In the genomic region with DNA sequence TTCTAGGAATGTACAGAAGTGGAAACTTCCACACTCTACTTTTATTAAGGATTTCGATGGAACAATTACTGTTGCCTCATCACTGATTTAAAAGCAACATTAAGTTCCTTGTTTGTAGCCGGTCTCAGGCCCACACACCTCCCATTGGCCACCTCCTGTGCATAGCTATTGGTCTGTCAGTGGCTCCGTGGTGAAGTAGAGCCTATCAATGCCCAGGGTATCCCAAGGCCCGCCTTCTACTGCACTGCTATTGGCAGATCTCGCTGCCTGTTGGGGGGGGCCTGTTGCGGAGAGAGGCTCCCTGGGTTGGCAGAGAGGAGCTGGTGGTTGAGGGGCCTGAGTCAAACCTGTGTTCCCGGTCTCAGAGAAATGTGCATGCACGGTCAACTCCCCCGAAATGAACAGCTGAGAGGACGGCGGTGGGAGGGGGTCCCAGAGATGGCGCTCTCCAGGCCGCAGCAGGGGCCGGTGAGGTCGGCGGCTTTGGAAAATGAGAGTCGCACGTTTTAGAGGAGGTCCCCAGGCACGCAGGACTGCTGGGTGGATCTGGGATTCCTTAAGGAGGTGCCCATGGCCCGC, we compare ENCODE assay signal across 8 cellular contexts. TPM values are rescaled to one million over a fixed set of nuclear protein-coding genes. Genes with fewer than 3 reads are reported as not detected.
DNase-seq lines count a peak whose midpoint lies in the region; ATAC-seq and TF ChIP-seq lines count a peak whose summit lies in the region.

No MANE protein-coding gene starts in this region.

- H3K4me1 Mint-ChIP-seq in stimulated activated naive CD8-positive, alpha-beta T cell treated with anti-CD3 and anti-CD28 coated beads, Interleukin-15, amount 100 ng/mL, for 72 hours, result peaks cover 20% of the 10 kb centered on the region

- no peak overlapping the region for H2AFZ ChIP-seq in neural cell (ENCODE audit: low read depth, low read length)

- TF ChIP-seq CTCF in fibroblast of villous mesenchyme (IDR thresholded peaks at IDR 0.05; ENCODE audit: insufficient read depth, low read depth, low read length), result no peak
- TF ChIP-seq CTCF in neural cell (IDR thresholded peaks at IDR 0.05; ENCODE audit: poor library complexity, severe bottlenecking), result no peak

- peak overlapping the region; percentile 71 for H3K27ac ChIP-seq in neural cell (ENCODE audit: low read length)

- H3K9me2 ChIP-seq in neural cell (ENCODE audit: insufficient read depth, low read length), result no peaks in the 10 kb centered on the region

- no peak for TF ChIP-seq EP300 in neural cell (conservative IDR thresholded peaks at IDR 0.05; ENCODE audit: poor library complexity, severe bottlenecking)

- H3K4me3 ChIP-seq in fibroblast of villous mesenchyme (ENCODE audit: low read depth, low read length) (peak overlapping the region; percentile 60), neural cell (ENCODE audit: low read length) (peak overlapping the region; percentile 67)

- H3K4me3 Mint-ChIP-seq in stimulated activated naive CD8-positive, alpha-beta T cell treated with anti-CD3 and anti-CD28 coated beads, Interleukin-15, amount 100 ng/mL, for 72 hours, result peak overlapping the region; percentile 94 to 95

- H3K9me3 ChIP-seq in neural cell (ENCODE audit: low read length), result no peaks in the 10 kb centered on the region

- ATAC-seq in GM21360 (IDR thresholded peaks at IDR 0.05; ENCODE audit: unreplicated experiment), result peak; percentile 41
- ATAC-seq in stimulated activated naive CD8-positive, alpha-beta T cell treated with anti-CD3 and anti-CD28 coated beads, Interleukin-15, amount 100 ng/mL, for 72 hours, result peak; percentile 95

- H4K20me1 ChIP-seq in neural cell (ENCODE audit: insufficient read depth), result no peaks in the 10 kb centered on the region

- no peaks in the 10 kb centered on the region for H3K9me3 Mint-ChIP-seq in stimulated activated naive CD8-positive, alpha-beta T cell treated with anti-CD3 and anti-CD28 coated beads, Interleukin-15, amount 100 ng/mL, for 72 hours

- peak; percentile 9 for TF ChIP-seq RAD21 in neural cell (conservative IDR thresholded peaks at IDR 0.05)

- peak overlapping the region; percentile 98 for H3K27ac Mint-ChIP-seq in stimulated activated naive CD8-positive, alpha-beta T cell treated with anti-CD3 and anti-CD28 coated beads, Interleukin-15, amount 100 ng/mL, for 72 hours

- H3K36me3 ChIP-seq in neural cell (ENCODE audit: insufficient read depth, low read length), result no peaks in the 10 kb centered on the region

- no peaks in the 10 kb centered on the region for H3K27me3 ChIP-seq in neural cell (ENCODE audit: insufficient read depth, low read depth, low read length)

- H3K9ac ChIP-seq in neural cell (ENCODE audit: low read length), result peak overlapping the region; percentile 68

- peak; percentile 75 for DNase-seq in COLO668 (lab: John Stamatoyannopoulos, UW; ENCODE audit: unreplicated experiment)
- peak; percentile 53 for DNase-seq in HS-5 (ENCODE audit: low read depth)
- DNase-seq in activated effector memory CD4-positive, alpha-beta T cell treated with anti-CD3 and anti-CD28 coated beads, Interleukin-2, amount 50 U/mL, for 16 hours, result peak; percentile 93
- DNase-seq in fibroblast of villous mesenchyme (ENCODE audit: low read depth), result peak; percentile 94
- peak; percentile 80 to 90 for DNase-seq in stimulated activated naive CD8-positive, alpha-beta T cell treated with anti-CD3 and anti-CD28 coated beads, Interleukin-15, amount 100 ng/mL, for 72 hours

- H3K79me2 ChIP-seq in neural cell (replicated peaks; ENCODE audit: insufficient read depth, low read length), result no peaks in the 10 kb centered on the region

- H3K4me2 ChIP-seq in neural cell (ENCODE audit: low read length), result peak overlapping the region; percentile 48

- no peaks in the 10 kb centered on the region for H3K27me3 Mint-ChIP-seq in stimulated activated naive CD8-positive, alpha-beta T cell treated with anti-CD3 and anti-CD28 coated beads, Interleukin-15, amount 100 ng/mL, for 72 hours

- no peaks in the 10 kb centered on the region for H3F3A ChIP-seq in neural cell (ENCODE audit: insufficient read depth, low read length, poor library complexity, severe bottlenecking)

TF ChIP-seq in PFSK-1, 5 proteins besides CTCF, POLR2A, EP300 and RAD21:
- TF ChIP-seq POLR2AphosphoS5 (IDR thresholded peaks at IDR 0.05; ENCODE audit: low read depth, low read length), result peak; percentile 73
- no peak for TF ChIP-seq TAF1 (IDR thresholded peaks at IDR 0.05; ENCODE audit: borderline replicate concordance, insufficient read depth, low read length)

TF ChIP-seq in neural cell, 6 proteins besides CTCF, POLR2A, EP300 and RAD21:
- TF ChIP-seq POLR2AphosphoS5 (IDR thresholded peaks at IDR 0.05) (peak; percentile 67), MXI1 (conservative IDR thresholded peaks at IDR 0.05; ENCODE audit: poor library complexity, severe bottlenecking) (peak; percentile 48)
- TF ChIP-seq, protein P1, sequence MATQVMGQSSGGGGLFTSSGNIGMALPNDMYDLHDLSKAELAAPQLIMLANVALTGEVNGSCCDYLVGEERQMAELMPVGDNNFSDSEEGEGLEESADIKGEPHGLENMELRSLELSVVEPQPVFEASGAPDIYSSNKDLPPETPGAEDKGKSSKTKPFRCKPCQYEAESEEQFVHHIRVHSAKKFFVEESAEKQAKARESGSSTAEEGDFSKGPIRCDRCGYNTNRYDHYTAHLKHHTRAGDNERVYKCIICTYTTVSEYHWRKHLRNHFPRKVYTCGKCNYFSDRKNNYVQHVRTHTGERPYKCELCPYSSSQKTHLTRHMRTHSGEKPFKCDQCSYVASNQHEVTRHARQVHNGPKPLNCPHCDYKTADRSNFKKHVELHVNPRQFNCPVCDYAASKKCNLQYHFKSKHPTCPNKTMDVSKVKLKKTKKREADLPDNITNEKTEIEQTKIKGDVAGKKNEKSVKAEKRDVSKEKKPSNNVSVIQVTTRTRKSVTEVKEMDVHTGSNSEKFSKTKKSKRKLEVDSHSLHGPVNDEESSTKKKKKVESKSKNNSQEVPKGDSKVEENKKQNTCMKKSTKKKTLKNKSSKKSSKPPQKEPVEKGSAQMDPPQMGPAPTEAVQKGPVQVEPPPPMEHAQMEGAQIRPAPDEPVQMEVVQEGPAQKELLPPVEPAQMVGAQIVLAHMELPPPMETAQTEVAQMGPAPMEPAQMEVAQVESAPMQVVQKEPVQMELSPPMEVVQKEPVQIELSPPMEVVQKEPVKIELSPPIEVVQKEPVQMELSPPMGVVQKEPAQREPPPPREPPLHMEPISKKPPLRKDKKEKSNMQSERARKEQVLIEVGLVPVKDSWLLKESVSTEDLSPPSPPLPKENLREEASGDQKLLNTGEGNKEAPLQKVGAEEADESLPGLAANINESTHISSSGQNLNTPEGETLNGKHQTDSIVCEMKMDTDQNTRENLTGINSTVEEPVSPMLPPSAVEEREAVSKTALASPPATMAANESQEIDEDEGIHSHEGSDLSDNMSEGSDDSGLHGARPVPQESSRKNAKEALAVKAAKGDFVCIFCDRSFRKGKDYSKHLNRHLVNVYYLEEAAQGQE (IDR thresholded peaks at IDR 0.05; ENCODE audit: borderline replicate concordance), result no peak

RNA-seq across cellular contexts. Expression of a gene that starts 4.9 kb away (rescaled TPM):
- polyA plus RNA-seq in PFSK-1 (2012; ENCODE audit: insufficient read length, low read depth), result 74.2 TPM
- total RNA-seq in fibroblast of villous mesenchyme, result 17.4 and 23.3 TPM in 2 replicates
- 9.9 and 25.0 TPM in 2 replicates for polyA plus RNA-seq in neural cell
- polyA minus RNA-seq in neural cell, result 15.3 and 17.3 TPM in 2 replicates

RNA-seq across cellular contexts. Expression of a gene that starts 26.1 kb away (rescaled TPM):
- 491 TPM for polyA plus RNA-seq in PFSK-1 (2012; ENCODE audit: insufficient read length, low read depth)
- 331 and 493 TPM in 2 replicates for total RNA-seq in fibroblast of villous mesenchyme
- polyA plus RNA-seq in neural cell, result 2.0 and 3.9 TPM in 2 replicates
- 0.97 TPM in 1 of 2 replicates, not detected in the other for polyA minus RNA-seq in neural cell

Comparison
In these comparisons a context has a peak if more than half of its experiments do, and no peak if none do; other contexts are left out.
1. Peak in every context shown above with its lines: DNase-seq, ATAC-seq, H3K4me3 ChIP-seq and H3K27ac ChIP-seq.